Comparison of ENCODE assay signal across 18 cellular contexts in the genomic region with DNA sequence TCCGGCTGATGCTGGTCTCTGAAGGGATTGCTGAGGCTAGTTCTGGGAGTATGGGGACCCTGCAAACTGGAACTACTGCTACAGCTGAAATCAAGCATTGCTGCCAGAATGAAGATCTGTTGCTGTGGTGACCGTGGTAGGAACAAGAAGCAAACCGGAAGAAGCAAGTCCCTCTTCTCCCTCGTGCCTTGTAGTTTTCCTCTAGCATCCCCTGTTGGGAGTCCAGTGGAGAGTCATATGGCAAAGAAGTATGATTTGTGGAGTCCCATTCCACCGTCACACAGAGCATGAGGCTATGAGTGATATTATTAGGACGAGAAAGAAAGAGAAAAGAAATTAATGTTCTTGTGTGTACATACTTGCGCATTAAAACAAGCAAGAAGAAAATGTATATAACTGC.
DNase-seq lines count a peak whose midpoint lies in the region; FAIRE-seq and TF ChIP-seq lines count a peak whose summit lies in the region.
"Had no signal": no experiment of that assay in that cellular context is flagged by ENCODE, and none has a peak within 500 bp of the region (broad histone marks: within the 10 kb centered on the region; RNA-seq: fewer than 3 reads in every experiment).

No MANE protein-coding gene starts in this region.

- H3K27me3 ChIP-seq in bronchial epithelial cell (ENCODE audit: control insufficient read depth, insufficient read depth, low read length): peaks cover 2% of the 10 kb centered on the region
- H3K27me3 ChIP-seq: BE2C had no signal

- peak; percentile 8 for DNase-seq in Ammon's horn (ENCODE audit: low spot score)
- DNase-seq in bronchial epithelial cell (ENCODE audit: low read depth): no peak
- peak; percentile 14 for DNase-seq in midbrain (lab: John Stamatoyannopoulos, UW)
- peak; percentile 3 for DNase-seq in putamen (ENCODE audit: low spot score)
- DNase-seq in HUDEP-2 (lab: John Stamatoyannopoulos, UW; ENCODE audit: unreplicated experiment in 76 of 76): no peak
- DNase-seq in kidney glomerular epithelial cell (lab: John Stamatoyannopoulos, UW): no peak
- DNase-seq in germinal center (ENCODE audit: low spot score): no peak
- DNase-seq: ACHN; BE2C; CD4-positive, alpha-beta memory T cell; DMS153; DMS79 treated with DMSO at 0.1 percent for 48 hours; EL; GM23248; H7 had no signal

- no peak for TF ChIP-seq CTCF in bronchial epithelial cell (IDR thresholded peaks at IDR 0.05; ENCODE audit: insufficient read depth, low read length, severe bottlenecking)

- peak; percentile 82 for FAIRE-seq in bronchial epithelial cell (lab: Jason Lieb, UNC)
- FAIRE-seq: D721Med, G401.6, GM12891 had no signal

- no peaks in the 10 kb centered on the region for H3K36me3 ChIP-seq in bronchial epithelial cell (ENCODE audit: control insufficient read depth, insufficient read depth, low read length)
- H3K36me3 ChIP-seq: BE2C had no signal

- no peak overlapping the region for H3K4me3 ChIP-seq in bronchial epithelial cell (ENCODE audit: low read depth, low read length)
- H3K4me3 ChIP-seq: GM23248 had no signal

Comparison
In these comparisons a context has a peak if more than half of its experiments do, and no peak if none do; other contexts are left out.
1. DNase-seq: peak in Ammon's horn (single experiment), midbrain (single experiment) and putamen (single experiment); none in bronchial epithelial cell (single experiment), HUDEP-2 (0 of 76), kidney glomerular epithelial cell (single experiment) and germinal center (single experiment).